In the genomic region with DNA sequence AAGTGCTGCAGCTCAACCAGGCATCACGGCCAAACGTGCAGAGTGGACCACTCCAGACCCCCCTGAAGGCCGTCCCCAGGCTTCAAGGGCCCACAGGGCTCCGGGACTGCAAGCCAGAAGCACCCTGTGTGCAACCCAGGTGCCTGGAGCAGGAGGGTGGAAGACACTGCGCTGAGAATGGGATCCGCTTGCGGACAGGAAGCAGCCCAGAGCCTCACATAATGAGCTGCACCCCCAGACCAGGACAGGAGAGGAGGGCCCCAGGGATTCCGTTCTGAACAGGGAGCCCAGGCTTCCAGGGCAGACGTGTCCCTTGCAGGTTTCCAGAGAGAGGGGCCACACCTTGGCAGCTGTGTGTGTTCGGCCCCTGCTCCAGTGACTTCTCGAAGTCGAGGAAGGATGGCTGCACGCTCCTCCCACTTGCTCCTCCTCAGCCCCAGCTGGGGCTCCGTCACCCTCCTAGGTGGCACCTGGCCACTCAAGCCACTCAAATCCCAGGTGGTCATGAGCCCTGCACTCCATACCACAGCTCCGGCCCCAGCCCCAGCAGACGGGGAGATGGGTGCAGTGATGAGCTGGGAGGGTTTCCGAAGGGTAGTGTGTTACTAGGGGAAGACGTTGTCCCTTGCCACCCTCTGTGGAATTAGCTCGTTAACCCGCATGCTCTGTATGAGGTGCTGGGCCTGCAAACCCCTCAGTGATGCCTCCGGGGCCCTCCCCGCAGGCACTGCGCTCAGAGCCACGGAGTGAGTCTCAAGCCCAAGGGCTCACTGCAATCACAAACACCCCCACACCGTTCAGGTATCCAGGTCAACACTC, we compare ENCODE assay signal across 16 cellular contexts.
A peak's percentile ranks its signal among the peaks of the same experiment; 100 is the strongest.
DNase-seq lines count a peak whose midpoint lies in the region; ATAC-seq, FAIRE-seq and TF ChIP-seq lines count a peak whose summit lies in the region.
"Had no signal": no experiment of that assay in that cellular context is flagged by ENCODE, and none has a peak within 500 bp of the region (broad histone marks: within the 10 kb centered on the region; RNA-seq: fewer than 3 reads in every experiment).

No MANE protein-coding gene starts in this region.

- no peak for FAIRE-seq in GM12891 (lab: Jason Lieb, UNC)

- peaks cover 6% of the 10 kb centered on the region for H3K36me3 Mint-ChIP-seq in dendritic cell treated with granulocyte-macrophage colony-stimulating factor and Interleukin-4, amounts not matched to agents 40 ng/mL and 50 ng/mL, for 4 days (ENCODE audit: low read depth)
- no peaks in the 10 kb centered on the region for H3K36me3 Mint-ChIP-seq in progenitor cell of endocrine pancreas (ENCODE audit: insufficient read depth)
- H3K36me3 Mint-ChIP-seq: immature natural killer cell had no signal

- no peak for TF ChIP-seq POLR2A in GM12891 (IDR thresholded peaks at IDR 0.05; ENCODE audit: low read depth, low read length)

- H3K4me3 ChIP-seq in right atrium auricular region (no peak overlapping the region), muscle layer of colon (ENCODE audit: low read depth in 1 of 2, low read length in 2 of 2) (no peak overlapping the region), aorta (ENCODE audit: low read length in 2 of 2) (no peak overlapping the region)

- WGBS in aorta, 2 donors: 94 to 95% methylated on average over 25 of the region's 25 CpGs

- no peak for TF ChIP-seq CTCF in right atrium auricular region (IDR thresholded peaks at IDR 0.05)
- TF ChIP-seq CTCF in progenitor cell of endocrine pancreas (IDR thresholded peaks at IDR 0.05; ENCODE audit: unreplicated experiment): no peak

- H3K9me3 ChIP-seq in right atrium auricular region (no peaks in the 10 kb centered on the region), muscle layer of colon (ENCODE audit: low read length) (no peaks in the 10 kb centered on the region), aorta (ENCODE audit: control insufficient read depth, low read length) (no peaks in the 10 kb centered on the region)

- H3K27ac ChIP-seq in right atrium auricular region (no peak overlapping the region), muscle layer of colon (ENCODE audit: low read depth, low read length) (peak overlapping the region; percentile 36), aorta (ENCODE audit: low read depth in 1 of 2, low read length in 2 of 2) (no peak overlapping the region)

- H3K36me3 ChIP-seq in right atrium auricular region (no peaks in the 10 kb centered on the region), muscle layer of colon (ENCODE audit: insufficient read depth, low read length) (no peaks in the 10 kb centered on the region), aorta (ENCODE audit: control insufficient read depth in 1 of 2, insufficient read depth in 2 of 2, low read length in 1 of 2) (no peaks in the 10 kb centered on the region)

- intact Hi-C loops in Right ventricle myocardium superior (cut with DNase I): no loop called here
- intact Hi-C loops in dendritic cell treated with granulocyte-macrophage colony-stimulating factor and Interleukin-4, amounts not matched to agents 40 ng/mL and 50 ng/mL, for 4 days (cut with micrococcal nuclease): no loop called here
- intact Hi-C loops in aorta (cut with DNase I): no loop called here

- DNase-seq in Right ventricle myocardium superior (peak; percentile 27), right atrium auricular region (ENCODE audit: low spot score) (no peak), aorta (peak; percentile 36 to 63), GM12891 (ENCODE audit: insufficient read length, low spot score) (no peak), progenitor cell of endocrine pancreas (ENCODE audit: low spot score, unreplicated experiment) (no peak)
- DNase-seq: activated B cell treated with CpG ODN at 0.5 μM for 24 hours, NCI-H1694 treated with DMSO at 0.1 percent for 48 hours, NCI-H446, SHP77 had no signal

- no peak overlapping the region for H3K4me3 Mint-ChIP-seq in dendritic cell treated with granulocyte-macrophage colony-stimulating factor and Interleukin-4, amounts not matched to agents 40 ng/mL and 50 ng/mL, for 4 days
- H3K4me3 Mint-ChIP-seq in progenitor cell of endocrine pancreas (ENCODE audit: low read depth): no peak overlapping the region
- H3K4me3 Mint-ChIP-seq: activated B cell treated with CpG ODN at 0.5 μM for 24 hours, brain, mesothelial cell of epicardium, neural crest cell had no signal

- H3K27me3 ChIP-seq in right atrium auricular region (no peaks in the 10 kb centered on the region), muscle layer of colon (ENCODE audit: control insufficient read depth in 1 of 2, insufficient read depth in 2 of 2, low read length in 2 of 2) (no peaks in the 10 kb centered on the region), aorta (ENCODE audit: control insufficient read depth in 1 of 2, insufficient read depth in 2 of 2, low read length in 1 of 2) (no peaks in the 10 kb centered on the region)

- ATAC-seq in Right ventricle myocardium superior (ENCODE audit: poor library complexity) (no peak), aorta (ENCODE audit: low FRiP score) (no peak), GM19395 (IDR thresholded peaks at IDR 0.05; ENCODE audit: unreplicated experiment) (no peak)

- peaks cover 17% of the 10 kb centered on the region for H3K4me1 Mint-ChIP-seq in dendritic cell treated with granulocyte-macrophage colony-stimulating factor and Interleukin-4, amounts not matched to agents 40 ng/mL and 50 ng/mL, for 4 days (ENCODE audit: low read depth)
- no peaks in the 10 kb centered on the region for H3K4me1 Mint-ChIP-seq in progenitor cell of endocrine pancreas (ENCODE audit: low read depth)

- H3K9me3 Mint-ChIP-seq in dendritic cell treated with granulocyte-macrophage colony-stimulating factor and Interleukin-4, amounts not matched to agents 40 ng/mL and 50 ng/mL, for 4 days: no peaks in the 10 kb centered on the region
- H3K9me3 Mint-ChIP-seq in progenitor cell of endocrine pancreas (ENCODE audit: low read depth): no peaks in the 10 kb centered on the region
- H3K9me3 Mint-ChIP-seq: activated B cell treated with CpG ODN at 0.5 μM for 24 hours, brain, mesothelial cell of epicardium, neural crest cell had no signal

- H3K9ac ChIP-seq in muscle layer of colon (ENCODE audit: low read length): no peak overlapping the region

- H3K27ac Mint-ChIP-seq in dendritic cell treated with granulocyte-macrophage colony-stimulating factor and Interleukin-4, amounts not matched to agents 40 ng/mL and 50 ng/mL, for 4 days: peak overlapping the region; percentile 71
- no peak overlapping the region for H3K27ac Mint-ChIP-seq in progenitor cell of endocrine pancreas
- H3K27ac Mint-ChIP-seq: activated B cell treated with CpG ODN at 0.5 μM for 24 hours, mesothelial cell of epicardium had no signal

- no peaks in the 10 kb centered on the region for H3K27me3 Mint-ChIP-seq in dendritic cell treated with granulocyte-macrophage colony-stimulating factor and Interleukin-4, amounts not matched to agents 40 ng/mL and 50 ng/mL, for 4 days
- no peaks in the 10 kb centered on the region for H3K27me3 Mint-ChIP-seq in progenitor cell of endocrine pancreas
- H3K27me3 Mint-ChIP-seq: activated B cell treated with CpG ODN at 0.5 μM for 24 hours had no signal

- no peaks in the 10 kb centered on the region for H3K4me1 ChIP-seq in right atrium auricular region
- peaks cover 21% of the 10 kb centered on the region for H3K4me1 ChIP-seq in muscle layer of colon (ENCODE audit: insufficient read depth, low read length)
- H3K4me1 ChIP-seq in aorta (ENCODE audit: control insufficient read depth in 1 of 2, insufficient read depth in 2 of 2, low read length in 2 of 2): no peaks in the 10 kb centered on the region

TF ChIP-seq in GM12891, 5 proteins besides CTCF, POLR2A, EP300 and RAD21:
- TF ChIP-seq TAF1 (IDR thresholded peaks at IDR 0.05; ENCODE audit: low read depth, low read length) (no peak), PAX5 (IDR thresholded peaks at IDR 0.05; ENCODE audit: insufficient read depth, low read length, severe bottlenecking) (no peak), SPI1 (IDR thresholded peaks at IDR 0.05; ENCODE audit: low read depth, low read length) (no peak), POLR2AphosphoS5 (IDR thresholded peaks at IDR 0.05; ENCODE audit: low read depth, low read length) (no peak), POU2F2 (IDR thresholded peaks at IDR 0.05; ENCODE audit: low read depth, low read length) (no peak)
TF ChIP-seq in GM12891: peak in this region for 0.

Comparison
In these comparisons a context has a peak if more than half of its experiments do, and no peak if none do; other contexts are left out.
1. DNase-seq: peak in Right ventricle myocardium superior (single experiment) and aorta (2 of 2); none in right atrium auricular region (single experiment), GM12891 (single experiment) and progenitor cell of endocrine pancreas (single experiment).